ENCODE assay signal across 8 cellular contexts in the genomic region with DNA sequence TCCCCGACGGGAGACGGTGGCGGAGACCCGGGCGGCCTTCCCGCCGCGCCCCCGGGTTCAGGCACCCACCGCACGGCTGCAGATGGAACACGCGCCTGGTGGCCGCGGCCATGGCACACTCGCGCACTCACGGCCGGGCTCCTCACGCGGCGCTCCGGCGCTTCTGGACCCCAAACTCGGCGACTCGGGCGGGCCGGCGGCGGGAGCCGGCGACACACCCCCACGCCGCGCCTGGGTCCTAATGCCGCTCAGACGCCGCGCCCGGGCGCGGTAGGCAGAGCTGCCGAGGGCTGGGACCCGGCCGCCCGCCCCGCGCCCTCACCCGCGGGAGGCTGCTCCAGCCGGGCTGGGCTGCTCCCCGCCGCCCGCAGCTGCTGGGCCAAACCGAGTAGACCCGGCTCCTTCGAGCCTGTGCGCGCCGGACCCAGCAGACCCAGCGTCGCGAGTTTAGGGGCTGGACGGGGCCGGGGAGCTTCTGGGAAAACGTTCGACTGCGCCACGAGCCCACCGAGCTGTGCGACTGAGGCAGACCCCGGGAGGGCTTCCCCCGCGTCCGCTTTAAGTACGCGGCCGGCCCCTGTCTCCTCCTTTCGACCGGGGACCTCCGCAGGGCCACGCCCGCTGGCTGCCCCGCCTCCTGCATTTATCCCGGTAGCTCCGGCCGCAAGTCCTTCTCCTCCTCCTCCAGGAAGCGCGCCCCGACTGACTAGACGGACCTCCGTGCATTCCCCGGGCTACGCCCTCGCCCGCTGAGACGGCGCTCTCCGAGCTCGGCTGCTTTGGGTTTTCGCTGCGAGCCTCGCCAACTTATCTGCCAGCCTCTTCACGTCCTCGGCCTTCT. TPM values are rescaled to one million over a fixed set of nuclear protein-coding genes. Genes with fewer than 3 reads are reported as not detected.
DNase-seq lines count a peak whose midpoint lies in the region; ATAC-seq lines count a peak whose summit lies in the region.

A gene (minus strand): TSS at position 165 of the 841 bp plus-strand sequence. CDS start 53 bp downstream, at position 112.

- intact Hi-C loops in left cardiac atrium (cut with DNase I): no loop called here

- ATAC-seq in HG02852 (IDR thresholded peaks at IDR 0.05; ENCODE audit: unreplicated experiment) (peak; percentile 57), left cardiac atrium (peak; percentile 76 to 79), GM19023 (IDR thresholded peaks at IDR 0.05; ENCODE audit: unreplicated experiment) (no peak)

- H3K9me3 ChIP-seq in adipocyte (ENCODE audit: control insufficient read depth, low read length): no peaks in the 10 kb centered on the region

- H3K9ac ChIP-seq in adipocyte (ENCODE audit: low read length) (peak within 1 kb of the TSS; percentile 69), rectal smooth muscle tissue (ENCODE audit: low read length) (no peak within 1 kb of the TSS)

- no peak within 1 kb of the TSS for H3K27ac ChIP-seq in rectal smooth muscle tissue (ENCODE audit: low read depth, low read length)

- H3K4me1 ChIP-seq in adipocyte (ENCODE audit: control insufficient read depth, insufficient read depth, low read length): peaks cover 9% of the 10 kb centered on the region
- no peaks in the 10 kb centered on the region for H3K4me1 ChIP-seq in rectal smooth muscle tissue (ENCODE audit: control insufficient read depth, insufficient read depth, low read length)

- H3K27me3 ChIP-seq in adipocyte (replicated peaks; ENCODE audit: control insufficient read depth, insufficient read depth, low read length) (peaks cover 29% of the 10 kb centered on the region), rectal smooth muscle tissue (ENCODE audit: control insufficient read depth, insufficient read depth, low read length) (peaks cover 42% of the 10 kb centered on the region)

- H3K4me3 ChIP-seq in adipocyte (ENCODE audit: low read length) (peak within 1 kb of the TSS; percentile 81), rectal smooth muscle tissue (ENCODE audit: low read length) (peak within 1 kb of the TSS; percentile 59)

- no peaks in the 10 kb centered on the region for H3K36me3 ChIP-seq in adipocyte (ENCODE audit: control insufficient read depth, insufficient read depth, low read length, severe bottlenecking)
- H3K36me3 ChIP-seq in rectal smooth muscle tissue (ENCODE audit: control insufficient read depth, insufficient read depth, low read length): no peaks in the 10 kb centered on the region

- in situ Hi-C loops in G401 (cut with HindIII; ENCODE audit: low sequenced_read_pairs): no loop called here

- DNase-seq in G401 (ENCODE audit: low spot score): peak; percentile 15
- peak; percentile 45 for DNase-seq in OCI-M1 (lab: John Stamatoyannopoulos, UW)
- DNase-seq in adipocyte (ENCODE audit: low read depth): peak; percentile 86
- DNase-seq in left cardiac atrium: peak; percentile 75
- no peak for DNase-seq in NAMALWA (ENCODE audit: low spot score)

RNA-seq across cellular contexts. Expression of the gene that starts here (rescaled TPM):
- total RNA-seq in G401 (2014; rRNA removed; shearing (Covaris generic)): 0.17 and 1.4 TPM in 2 replicates
- under 1 TPM; 0.52 to 0.68 TPM for total RNA-seq in left cardiac atrium

Comparison
In these comparisons a context has a peak if more than half of its experiments do, and no peak if none do; other contexts are left out.
1. Peak in DNase-seq and ATAC-seq in left cardiac atrium; RNA of the gene not detected or under 1 TPM.